Comparison of ENCODE assay signal across 8 cellular contexts in the genomic region with DNA sequence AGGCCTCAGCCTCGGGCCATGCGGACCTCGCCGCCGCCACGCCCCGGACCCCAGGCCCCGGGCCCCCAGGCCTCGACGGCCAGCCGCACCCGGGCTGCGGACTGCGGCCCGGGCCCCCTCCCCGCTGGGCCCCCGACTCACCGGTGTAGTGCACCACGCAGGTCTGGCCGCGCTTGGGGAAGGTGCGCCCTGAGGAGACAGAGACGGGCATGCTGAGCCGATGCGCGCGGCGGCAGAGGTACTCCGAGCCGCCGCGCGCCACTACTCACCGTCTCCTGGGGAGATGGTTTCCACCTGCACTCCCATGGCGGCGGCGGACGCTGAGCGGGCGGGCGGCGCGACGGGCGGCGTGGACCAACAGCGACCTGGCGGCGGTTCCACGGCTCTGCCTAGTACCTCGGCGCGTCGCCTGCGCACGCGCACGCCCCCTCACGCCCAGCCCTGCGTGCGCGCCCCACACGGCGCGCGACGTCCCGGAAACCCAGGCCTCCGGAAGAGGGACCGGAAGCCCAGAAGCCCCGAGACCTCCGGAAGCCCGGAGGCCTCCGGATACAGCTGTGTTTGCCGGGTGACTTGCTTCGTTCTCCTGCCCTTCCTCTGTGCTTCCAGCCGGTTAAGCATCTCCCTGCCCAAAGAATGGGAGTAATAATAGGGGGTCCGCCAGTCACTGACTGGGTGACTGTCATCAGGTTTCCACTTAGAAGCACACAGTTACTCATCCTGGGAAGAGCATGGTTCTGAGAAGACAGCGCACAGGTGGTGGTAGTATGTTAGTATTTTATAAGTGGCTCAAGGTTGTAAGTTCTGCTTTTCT. TPM values are rescaled to one million over a fixed set of nuclear protein-coding genes. Genes with fewer than 3 reads are reported as not detected.
A peak's percentile ranks its signal among the peaks of the same experiment; 100 is the strongest.
DNase-seq lines count a peak whose midpoint lies in the region; ATAC-seq and TF ChIP-seq lines count a peak whose summit lies in the region.

A gene (minus strand): TSS at position 362 of the 814 bp plus-strand sequence. CDS start 56 bp downstream, at position 306.

- H3K27me3 ChIP-seq in thoracic aorta (replicated peaks; ENCODE audit: insufficient read depth) = no peaks in the 10 kb centered on the region

- no peaks in the 10 kb centered on the region for H3K9me3 Mint-ChIP-seq in activated naive CD4-positive, alpha-beta T cell treated with anti-CD3 and anti-CD28 coated beads, Interleukin-2, amount 50 U/mL, for 24 hours
- H3K9me3 Mint-ChIP-seq in osteocyte (ENCODE audit: unreplicated experiment) = no peaks in the 10 kb centered on the region

- no peaks in the 10 kb centered on the region for H3K36me3 Mint-ChIP-seq in activated naive CD4-positive, alpha-beta T cell treated with anti-CD3 and anti-CD28 coated beads, Interleukin-2, amount 50 U/mL, for 24 hours
- no peaks in the 10 kb centered on the region for H3K36me3 Mint-ChIP-seq in osteocyte (ENCODE audit: unreplicated experiment)

- CTCF ChIA-PET in GM10248 (lab: Yijun Ruan, JAX) = interaction anchor here (0.8 to 1.7 kb wide), 5 partner anchors 19 to 122 kb away, joined by 3 to 5 read pairs (median 3); no protein-coding TSS in a partner anchor

- POLR2A ChIA-PET in GM10248 (lab: Yijun Ruan, JAX) = interaction anchor here (3.0 kb wide), 1 partner anchor 16 kb away, joined by 15 read pairs; no protein-coding TSS in a partner anchor

- ATAC-seq in HG02623 (IDR thresholded peaks at IDR 0.05; ENCODE audit: unreplicated experiment) = peak; percentile 85
- peak; percentile 91 for ATAC-seq in SK-N-SH treated with all-trans-retinoic acid at 6 μM for 48 hours
- peak; percentile 84 for ATAC-seq in thoracic aorta (ENCODE audit: insufficient number of reproducible peaks, low FRiP score, low read depth)

- no peaks in the 10 kb centered on the region for H3K9me3 ChIP-seq in thoracic aorta

- H3K4me3 Mint-ChIP-seq in activated naive CD4-positive, alpha-beta T cell treated with anti-CD3 and anti-CD28 coated beads, Interleukin-2, amount 50 U/mL, for 24 hours = peak within 1 kb of the TSS; percentile 98
- peak within 1 kb of the TSS; percentile 93 for H3K4me3 Mint-ChIP-seq in osteocyte (ENCODE audit: unreplicated experiment)

- H3K27me3 Mint-ChIP-seq in activated naive CD4-positive, alpha-beta T cell treated with anti-CD3 and anti-CD28 coated beads, Interleukin-2, amount 50 U/mL, for 24 hours = no peaks in the 10 kb centered on the region
- H3K27me3 Mint-ChIP-seq in osteocyte (ENCODE audit: unreplicated experiment) = peaks cover 32% of the 10 kb centered on the region

- H3K27ac ChIP-seq in thoracic aorta = peak within 1 kb of the TSS; percentile 74 to 87

- peak within 1 kb of the TSS; percentile 90 for H3K4me3 ChIP-seq in thoracic aorta

- DNase-seq in GM10248 (ENCODE audit: extremely low spot score) = peak; percentile 93
- peak; percentile 90 for DNase-seq in NCI-H1092 treated with DMSO at 0.1 percent for 48 hours (lab: John Stamatoyannopoulos, UW)
- peak; percentile 96 for DNase-seq in glomerular visceral epithelial cell (ENCODE audit: extremely low spot score)
- peak; percentile 95 for DNase-seq in osteocyte (ENCODE audit: extremely low spot score, unreplicated experiment)
- peak; percentile 52 for DNase-seq in thoracic aorta (ENCODE audit: low spot score)

- peaks cover 34 to 39% of the 10 kb centered on the region in 2 donors for H3K4me1 ChIP-seq in thoracic aorta (ENCODE audit: control insufficient read depth in 1 of 2, low read depth in 2 of 2)

- no peaks in the 10 kb centered on the region for H3K36me3 ChIP-seq in thoracic aorta

- no peak for TF ChIP-seq CTCF in GM10248 (IDR thresholded peaks at IDR 0.05; ENCODE audit: control extremely low read depth, extremely low read depth, low read depth, missing control alignments)
- TF ChIP-seq CTCF in osteocyte (IDR thresholded peaks at IDR 0.05) = peak; percentile 22
- TF ChIP-seq CTCF in thoracic aorta (IDR thresholded peaks at IDR 0.05) = peak; percentile 27

- H3K27ac Mint-ChIP-seq in activated naive CD4-positive, alpha-beta T cell treated with anti-CD3 and anti-CD28 coated beads, Interleukin-2, amount 50 U/mL, for 24 hours = peak within 1 kb of the TSS; percentile 99
- H3K27ac Mint-ChIP-seq in osteocyte (ENCODE audit: unreplicated experiment) = peak within 1 kb of the TSS; percentile 96

- peaks cover 63% of the 10 kb centered on the region for H3K4me1 Mint-ChIP-seq in activated naive CD4-positive, alpha-beta T cell treated with anti-CD3 and anti-CD28 coated beads, Interleukin-2, amount 50 U/mL, for 24 hours
- H3K4me1 Mint-ChIP-seq in osteocyte (ENCODE audit: unreplicated experiment) = peaks cover 47% of the 10 kb centered on the region

TF ChIP-seq in SK-N-SH treated with all-trans-retinoic acid at 6 μM for 48 hours, 23 proteins besides CTCF, POLR2A, EP300 and RAD21:
- TF ChIP-seq ZNF565 (CRISPR knock-in tag; conservative IDR thresholded peaks at IDR 0.05; ENCODE audit: low read depth) = no peak
- TF ChIP-seq ZC3H10 (CRISPR knock-in tag; IDR thresholded peaks at IDR 0.05) = no peak
- no peak for TF ChIP-seq SNAI2 (CRISPR knock-in tag; IDR thresholded peaks at IDR 0.05)
- TF ChIP-seq RARB (CRISPR knock-in tag; IDR thresholded peaks at IDR 0.05) = no peak
- TF ChIP-seq, protein P1, sequence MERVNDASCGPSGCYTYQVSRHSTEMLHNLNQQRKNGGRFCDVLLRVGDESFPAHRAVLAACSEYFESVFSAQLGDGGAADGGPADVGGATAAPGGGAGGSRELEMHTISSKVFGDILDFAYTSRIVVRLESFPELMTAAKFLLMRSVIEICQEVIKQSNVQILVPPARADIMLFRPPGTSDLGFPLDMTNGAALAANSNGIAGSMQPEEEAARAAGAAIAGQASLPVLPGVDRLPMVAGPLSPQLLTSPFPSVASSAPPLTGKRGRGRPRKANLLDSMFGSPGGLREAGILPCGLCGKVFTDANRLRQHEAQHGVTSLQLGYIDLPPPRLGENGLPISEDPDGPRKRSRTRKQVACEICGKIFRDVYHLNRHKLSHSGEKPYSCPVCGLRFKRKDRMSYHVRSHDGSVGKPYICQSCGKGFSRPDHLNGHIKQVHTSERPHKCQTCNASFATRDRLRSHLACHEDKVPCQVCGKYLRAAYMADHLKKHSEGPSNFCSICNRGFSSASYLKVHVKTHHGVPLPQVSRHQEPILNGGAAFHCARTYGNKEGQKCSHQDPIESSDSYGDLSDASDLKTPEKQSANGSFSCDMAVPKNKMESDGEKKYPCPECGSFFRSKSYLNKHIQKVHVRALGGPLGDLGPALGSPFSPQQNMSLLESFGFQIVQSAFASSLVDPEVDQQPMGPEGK (CRISPR knock-in tag; IDR thresholded peaks at IDR 0.05; ENCODE audit: borderline replicate concordance) = no peak
- TF ChIP-seq, protein P2, sequence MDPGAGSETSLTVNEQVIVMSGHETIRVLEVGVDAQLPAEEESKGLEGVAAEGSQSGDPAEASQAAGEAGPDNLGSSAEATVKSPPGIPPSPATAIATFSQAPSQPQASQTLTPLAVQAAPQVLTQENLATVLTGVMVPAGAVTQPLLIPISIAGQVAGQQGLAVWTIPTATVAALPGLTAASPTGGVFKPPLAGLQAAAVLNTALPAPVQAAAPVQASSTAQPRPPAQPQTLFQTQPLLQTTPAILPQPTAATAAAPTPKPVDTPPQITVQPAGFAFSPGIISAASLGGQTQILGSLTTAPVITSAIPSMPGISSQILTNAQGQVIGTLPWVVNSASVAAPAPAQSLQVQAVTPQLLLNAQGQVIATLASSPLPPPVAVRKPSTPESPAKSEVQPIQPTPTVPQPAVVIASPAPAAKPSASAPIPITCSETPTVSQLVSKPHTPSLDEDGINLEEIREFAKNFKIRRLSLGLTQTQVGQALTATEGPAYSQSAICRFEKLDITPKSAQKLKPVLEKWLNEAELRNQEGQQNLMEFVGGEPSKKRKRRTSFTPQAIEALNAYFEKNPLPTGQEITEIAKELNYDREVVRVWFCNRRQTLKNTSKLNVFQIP (CRISPR knock-in tag; IDR thresholded peaks at IDR 0.05; ENCODE audit: borderline replicate concordance, low read depth) = no peak
- TF ChIP-seq ZNF8 (CRISPR knock-in tag; IDR thresholded peaks at IDR 0.05) = no peak
- TF ChIP-seq TCF4 (CRISPR knock-in tag; IDR thresholded peaks at IDR 0.05; ENCODE audit: borderline replicate concordance) = no peak
- TF ChIP-seq OSR1 (CRISPR knock-in tag; IDR thresholded peaks at IDR 0.05) = no peak
- no peak for TF ChIP-seq BACH2 (CRISPR knock-in tag; IDR thresholded peaks at IDR 0.05; ENCODE audit: borderline replicate concordance)
- no peak for TF ChIP-seq ZFP3 (CRISPR knock-in tag; IDR thresholded peaks at IDR 0.05)
- TF ChIP-seq, protein P3, sequence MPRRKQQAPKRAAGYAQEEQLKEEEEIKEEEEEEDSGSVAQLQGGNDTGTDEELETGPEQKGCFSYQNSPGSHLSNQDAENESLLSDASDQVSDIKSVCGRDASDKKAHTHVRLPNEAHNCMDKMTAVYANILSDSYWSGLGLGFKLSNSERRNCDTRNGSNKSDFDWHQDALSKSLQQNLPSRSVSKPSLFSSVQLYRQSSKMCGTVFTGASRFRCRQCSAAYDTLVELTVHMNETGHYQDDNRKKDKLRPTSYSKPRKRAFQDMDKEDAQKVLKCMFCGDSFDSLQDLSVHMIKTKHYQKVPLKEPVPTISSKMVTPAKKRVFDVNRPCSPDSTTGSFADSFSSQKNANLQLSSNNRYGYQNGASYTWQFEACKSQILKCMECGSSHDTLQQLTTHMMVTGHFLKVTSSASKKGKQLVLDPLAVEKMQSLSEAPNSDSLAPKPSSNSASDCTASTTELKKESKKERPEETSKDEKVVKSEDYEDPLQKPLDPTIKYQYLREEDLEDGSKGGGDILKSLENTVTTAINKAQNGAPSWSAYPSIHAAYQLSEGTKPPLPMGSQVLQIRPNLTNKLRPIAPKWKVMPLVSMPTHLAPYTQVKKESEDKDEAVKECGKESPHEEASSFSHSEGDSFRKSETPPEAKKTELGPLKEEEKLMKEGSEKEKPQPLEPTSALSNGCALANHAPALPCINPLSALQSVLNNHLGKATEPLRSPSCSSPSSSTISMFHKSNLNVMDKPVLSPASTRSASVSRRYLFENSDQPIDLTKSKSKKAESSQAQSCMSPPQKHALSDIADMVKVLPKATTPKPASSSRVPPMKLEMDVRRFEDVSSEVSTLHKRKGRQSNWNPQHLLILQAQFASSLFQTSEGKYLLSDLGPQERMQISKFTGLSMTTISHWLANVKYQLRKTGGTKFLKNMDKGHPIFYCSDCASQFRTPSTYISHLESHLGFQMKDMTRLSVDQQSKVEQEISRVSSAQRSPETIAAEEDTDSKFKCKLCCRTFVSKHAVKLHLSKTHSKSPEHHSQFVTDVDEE (CRISPR knock-in tag; IDR thresholded peaks at IDR 0.05) = no peak

RNA-seq across cellular contexts. Expression of the gene that starts here (rescaled TPM):
- total RNA-seq in osteocyte (180 and 187 TPM in 2 replicates), thoracic aorta (100 to 1,000 TPM in 1 of 2 donors, 10 to 100 TPM in 1; 69.9 to 184 TPM)

Comparison
In these comparisons a context has a peak if more than half of its experiments do, and no peak if none do; other contexts are left out.
1. Peak in every context shown above with its lines: DNase-seq, ATAC-seq, H3K4me3 ChIP-seq and H3K27ac ChIP-seq.